ENCODE assay signal across 12 cellular contexts in the genomic region with DNA sequence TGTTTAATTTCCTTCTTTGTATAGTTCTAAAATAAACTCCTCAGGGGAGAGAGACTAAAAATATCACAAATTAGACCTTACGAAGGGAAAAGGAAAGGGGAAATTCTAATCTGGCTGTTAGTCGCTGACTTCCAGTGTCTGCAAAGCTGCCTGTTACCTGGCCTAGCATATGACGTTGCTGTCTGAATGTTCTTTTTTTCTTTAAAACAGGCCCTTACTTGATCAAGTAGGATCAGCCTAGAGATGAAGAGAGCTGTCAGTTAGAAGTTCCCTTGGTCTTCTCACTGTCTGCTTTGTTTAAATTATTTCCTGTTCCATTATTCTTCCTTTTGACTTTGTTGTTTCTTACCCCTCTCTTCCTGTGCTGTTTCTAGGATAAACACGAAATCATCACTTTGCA. TPM values are rescaled to one million over a fixed set of nuclear protein-coding genes. Genes with fewer than 3 reads are reported as not detected.
DNase-seq lines count a peak whose midpoint lies in the region; ATAC-seq and TF ChIP-seq lines count a peak whose summit lies in the region.
"Had no signal": no experiment of that assay in that cellular context is flagged by ENCODE, and none has a peak within 500 bp of the region (broad histone marks: within the 10 kb centered on the region; RNA-seq: fewer than 3 reads in every experiment).

No MANE protein-coding gene starts in this region.

- H3K4me3 Mint-ChIP-seq in T-helper 17 cell: peak overlapping the region; percentile 86
- peak overlapping the region; percentile 61 to 77 for H3K4me3 Mint-ChIP-seq in effector memory CD8-positive, alpha-beta T cell
- no peak overlapping the region for H3K4me3 Mint-ChIP-seq in nephron progenitor cell

- H3K9me3 Mint-ChIP-seq in effector memory CD8-positive, alpha-beta T cell: no peaks in the 10 kb centered on the region
- peaks cover 6% of the 10 kb centered on the region for H3K9me3 Mint-ChIP-seq in nephron progenitor cell

- H3K27me3 Mint-ChIP-seq in T-helper 17 cell (no peaks in the 10 kb centered on the region), nephron progenitor cell (ENCODE audit: low read depth, poor library complexity) (no peaks in the 10 kb centered on the region)
- no peaks in the 10 kb centered on the region for H3K27me3 Mint-ChIP-seq in effector memory CD8-positive, alpha-beta T cell

- DNase-seq in activated T-cell treated with anti-CD3 and anti-CD28 coated beads, Interleukin-2, amount 50 U/mL, for 1 hour: peak; percentile 14
- DNase-seq in activated T-cell treated with anti-CD3 and anti-CD28 coated beads for 4 hours (no peak), T-helper 17 cell (no peak), nephron progenitor cell (no peak), DMS114 treated with DMSO at 0.1 percent for 48 hours (lab: John Stamatoyannopoulos, UW; ENCODE audit: unreplicated experiment) (no peak)
- no peak for DNase-seq in effector memory CD8-positive, alpha-beta T cell
- DNase-seq: DMS53; effector CD4-positive, alpha-beta T cell; Karpas-422; occipital lobe had no signal

- H3K27ac Mint-ChIP-seq in T-helper 17 cell: peak overlapping the region; percentile 99
- peak overlapping the region; percentile 91 to 94 for H3K27ac Mint-ChIP-seq in effector memory CD8-positive, alpha-beta T cell
- peak overlapping the region; percentile 15 for H3K27ac Mint-ChIP-seq in nephron progenitor cell

- peak; percentile 80 for ATAC-seq in T-helper 17 cell
- ATAC-seq in effector memory CD8-positive, alpha-beta T cell (replicated peaks): peak; percentile 67
- no peak for ATAC-seq in HG03039 (IDR thresholded peaks at IDR 0.05; ENCODE audit: unreplicated experiment)
- ATAC-seq in GM18498 (IDR thresholded peaks at IDR 0.05; ENCODE audit: unreplicated experiment): no peak

- H3K4me1 Mint-ChIP-seq in T-helper 17 cell (peaks cover 73% of the 10 kb centered on the region), nephron progenitor cell (peaks cover 42% of the 10 kb centered on the region)
- peaks cover 76 to 91% of the 10 kb centered on the region in 2 donors for H3K4me1 Mint-ChIP-seq in effector memory CD8-positive, alpha-beta T cell (ENCODE audit: low read depth in 2 of 2)

- H3K9me3 ChIP-seq in T-helper 17 cell (ENCODE audit: control insufficient read depth, low read length, poor library complexity, severe bottlenecking): no peaks in the 10 kb centered on the region

- no peak for TF ChIP-seq CTCF in nephron progenitor cell (IDR thresholded peaks at IDR 0.05)

- peaks cover 8% of the 10 kb centered on the region for H3K36me3 Mint-ChIP-seq in T-helper 17 cell (ENCODE audit: low read depth)
- H3K36me3 Mint-ChIP-seq in effector memory CD8-positive, alpha-beta T cell (ENCODE audit: insufficient read depth): peaks cover 27% of the 10 kb centered on the region
- H3K36me3 Mint-ChIP-seq in nephron progenitor cell (ENCODE audit: low read depth): peaks cover 67% of the 10 kb centered on the region

RNA-seq across cellular contexts. Expression of a gene that starts 11.2 kb away (rescaled TPM):
- total RNA-seq in T-helper 17 cell: 100 to 1,000 TPM; 114 to 151 TPM

Comparison
In these comparisons a context has a peak if more than half of its experiments do, and no peak if none do; other contexts are left out.
1. ATAC-seq: peak in T-helper 17 cell (single experiment) and effector memory CD8-positive, alpha-beta T cell (single experiment); none in HG03039 (single experiment) and GM18498 (single experiment).
2. H3K27ac Mint-ChIP-seq: peak in every context shown above with its lines; median percentile 99 in T-helper 17 cell; 92 in effector memory CD8-positive, alpha-beta T cell; 15 in nephron progenitor cell.